In genomic region chr4:25956260-25956659, GRCh38 we compare ENCODE assay signal across 18 cellular contexts. TPM values are rescaled to one million over a fixed set of nuclear protein-coding genes. Genes with fewer than 3 reads are reported as not detected.
DNase-seq lines count a peak whose midpoint lies in the region; FAIRE-seq and TF ChIP-seq lines count a peak whose summit lies in the region.
"Had no signal": no experiment of that assay in that cellular context is flagged by ENCODE, and none has a peak within 500 bp of the region (broad histone marks: within the 10 kb centered on the region; RNA-seq: fewer than 3 reads in every experiment).

No MANE protein-coding gene starts in this region.

- no peak overlapping the region for H4K5ac ChIP-seq in mesendoderm (ENCODE audit: low read length)

- no CpG with 5 or more reads among the region's 1 CpG for WGBS in mesendoderm (ENCODE audit: extremely low coverage, insufficient coverage, low lambda C conversion rate)

- no peak overlapping the region for H3K9ac ChIP-seq in mesendoderm (ENCODE audit: low read length)

- H3K79me2 ChIP-seq in mesendoderm (ENCODE audit: control insufficient read depth, insufficient read depth, low read length), result no peaks in the 10 kb centered on the region

- no peaks in the 10 kb centered on the region for H3K36me3 ChIP-seq in BE2C
- no peaks in the 10 kb centered on the region for H3K36me3 ChIP-seq in bronchial epithelial cell (ENCODE audit: control insufficient read depth, insufficient read depth, low read length)
- H3K36me3 ChIP-seq in mesendoderm (ENCODE audit: control insufficient read depth, insufficient read depth, low read length), result no peaks in the 10 kb centered on the region

- H2BK120ac ChIP-seq in mesendoderm (ENCODE audit: low read depth, low read length), result no peak overlapping the region

- H3K27me3 ChIP-seq in BE2C (no peaks in the 10 kb centered on the region), bronchial epithelial cell (ENCODE audit: control insufficient read depth, insufficient read depth, low read length) (peaks cover 3% of the 10 kb centered on the region), mesendoderm (ENCODE audit: insufficient read depth, low read length, poor library complexity) (no peaks in the 10 kb centered on the region)

- H3K27ac ChIP-seq in mesendoderm (ENCODE audit: low read depth, low read length) (no peak overlapping the region), RWPE1 (no peak overlapping the region)

- H3K18ac ChIP-seq in mesendoderm (ENCODE audit: low read length), result peak overlapping the region; percentile 40

- H3K4me3 ChIP-seq in BE2C (ENCODE audit: low read depth, low read length) (no peak overlapping the region), bronchial epithelial cell (ENCODE audit: low read depth, low read length) (no peak overlapping the region), mesendoderm (ENCODE audit: low read length) (no peak overlapping the region)
- H3K4me3 ChIP-seq: GM12878 had no signal

- TF ChIP-seq CTCF in BE2C (IDR thresholded peaks at IDR 0.05; ENCODE audit: low read depth, low read length) (no peak), bronchial epithelial cell (IDR thresholded peaks at IDR 0.05; ENCODE audit: insufficient read depth, low read length, severe bottlenecking) (no peak), RWPE1 (conservative IDR thresholded peaks at IDR 0.05; ENCODE audit: low read depth) (no peak)

- H2AK5ac ChIP-seq in mesendoderm (ENCODE audit: low read length), result no peak overlapping the region

- POLR2A ChIA-PET in RWPE1 (lab: Yijun Ruan, JAX; ENCODE audit: low non-redundant PET), result no interaction called here

- no peaks in the 10 kb centered on the region for H3K9me3 ChIP-seq in BE2C

- H3K4me2 ChIP-seq in mesendoderm (ENCODE audit: low read length), result no peak overlapping the region

- H3K4me1 ChIP-seq in BE2C (no peaks in the 10 kb centered on the region), mesendoderm (ENCODE audit: control insufficient read depth, low read depth, low read length) (peaks cover 16% of the 10 kb centered on the region)

- no peak overlapping the region for H2BK15ac ChIP-seq in mesendoderm (replicated peaks; ENCODE audit: low read depth)

- CTCF ChIA-PET in RWPE1 (lab: Yijun Ruan, JAX), result interaction anchor here (1.1 to 1.3 kb wide), 2 partner anchors 31 to 515 kb away, joined by 3 to 5 read pairs; no protein-coding TSS in a partner anchor

- no peaks in the 10 kb centered on the region for H3K79me1 ChIP-seq in mesendoderm (ENCODE audit: low read length)

- FAIRE-seq in bronchial epithelial cell (lab: Jason Lieb, UNC), result peak; percentile 52
- FAIRE-seq: GM12878, GM18507, HepG2, HTR-8/SVneo had no signal

- no peak overlapping the region for H3K23ac ChIP-seq in mesendoderm (ENCODE audit: low read length)

- no peak overlapping the region for H4K8ac ChIP-seq in mesendoderm (ENCODE audit: low read depth, low read length)

- H3K4ac ChIP-seq in mesendoderm (ENCODE audit: low read depth, low read length), result no peak overlapping the region

- DNase-seq in BE2C, result peak; percentile 43
- no peak for DNase-seq in bronchial epithelial cell (ENCODE audit: low read depth)
- DNase-seq in mesendoderm, result no peak
- peak; percentile 38 for DNase-seq in superior temporal gyrus (ENCODE audit: extremely low spot score)
- no peak for DNase-seq in RWPE1 (ENCODE audit: low spot score)
- no peak for DNase-seq in NCI-H2227 (lab: John Stamatoyannopoulos, UW; ENCODE audit: unreplicated experiment)
- DNase-seq in NOMO-1 treated with dmso at 0.1 percent for 144 hours (lab: John Stamatoyannopoulos, UW; ENCODE audit: unreplicated experiment), result no peak
- DNase-seq: 8988T; AML-193; C1 segment of cervical spinal cord; CD4-positive, alpha-beta T cell; DMS79; HCEC 1CT; HFFc6 had no signal

- H2BK5ac ChIP-seq in mesendoderm (ENCODE audit: low read length), result no peak overlapping the region

- peak overlapping the region; percentile 69 for H3K56ac ChIP-seq in mesendoderm (ENCODE audit: low read length)

RNA-seq across cellular contexts. Expression of gene SMIM20, which starts 42.2 kb away (rescaled TPM):
- 11.7 TPM for polyA plus RNA-seq in BE2C (2012; ENCODE audit: insufficient read depth, insufficient read length, low read depth)
- 26.8 and 53.4 TPM in 2 replicates for total RNA-seq in bronchial epithelial cell
- polyA plus RNA-seq in mesendoderm (2013, experiment 1 of 2), result 28.3 TPM
- 28.3 TPM for polyA plus RNA-seq in mesendoderm (2013, experiment 2 of 2)

Comparison
In these comparisons a context has a peak if more than half of its experiments do, and no peak if none do; other contexts are left out.
1. DNase-seq: peak in BE2C (single experiment) and superior temporal gyrus (single experiment); none in bronchial epithelial cell (single experiment), mesendoderm (single experiment), RWPE1 (single experiment), NCI-H2227 (single experiment) and NOMO-1 treated with dmso at 0.1 percent for 144 hours (single experiment).